ENCODE assay signal across 11 cellular contexts in genomic region chr14:55136868-55137785, GRCh38. TPM values are rescaled to one million over a fixed set of nuclear protein-coding genes. Genes with fewer than 3 reads are reported as not detected.
DNase-seq lines count a peak whose midpoint lies in the region; TF ChIP-seq lines count a peak whose summit lies in the region.
"Had no signal": no experiment of that assay in that cellular context is flagged by ENCODE, and none has a peak within 500 bp of the region (broad histone marks: within the 10 kb centered on the region; RNA-seq: fewer than 3 reads in every experiment).

No MANE protein-coding gene starts in this region.

- peaks cover 63% of the 10 kb centered on the region for H4K20me1 ChIP-seq in hepatocyte (ENCODE audit: insufficient read depth, poor library complexity, severe bottlenecking)

- peaks cover 8 to 40% (median 13%) of the 10 kb centered on the region in 3 donors for H3K36me3 Mint-ChIP-seq in CD8-positive, alpha-beta memory T cell

- 78% methylated on average over 12 of the region's 12 CpGs for WGBS in hepatocyte (ENCODE audit: low lambda C conversion rate, missing lambda C conversion rate)

- peaks cover 69% of the 10 kb centered on the region for H3K79me2 ChIP-seq in hepatocyte

- peak; percentile 83 for DNase-seq in COLO829 (ENCODE audit: low spot score)
- peak; percentile 93 to 97 for DNase-seq in cardiac fibroblast (ENCODE audit: low read depth in 2 of 2)
- no peak for DNase-seq in hepatocyte (ENCODE audit: low spot score)
- peak; percentile 83 for DNase-seq in retinal pigment epithelial cell (ENCODE audit: low read depth)
- DNase-seq in GM19240 (ENCODE audit: insufficient read length, low spot score) = no peak
- no peak for DNase-seq in CD8-positive, alpha-beta memory T cell
- no peak for DNase-seq in GDM1 (lab: John Stamatoyannopoulos, UW)
- no peak for DNase-seq in activated CD4-positive, CD25-positive, alpha-beta regulatory T cell treated with anti-CD3 and anti-CD28 coated beads, Interleukin-2, amount 50 U/mL, for 72 hours
- DNase-seq: activated CD4-positive, alpha-beta T cell treated with anti-CD3 and anti-CD28 coated beads, Interleukin-2, amount 10 ng/mL, durations not matched to agents 7 days and 5 days; COR-L47 had no signal

- CTCF ChIA-PET in CD8-positive, alpha-beta memory T cell (lab: Charles Lee) = interaction anchor here (0.9 to 1.5 kb wide), 3 partner anchors 23 to 108 kb away, joined by 3 to 8 read pairs (median 3); no protein-coding TSS in a partner anchor

- H3K4me1 Mint-ChIP-seq in CD8-positive, alpha-beta memory T cell = peaks cover 0 to 12% (median 6%) of the 10 kb centered on the region in 3 donors

- H2AFZ ChIP-seq in hepatocyte = no peak overlapping the region

- no peaks in the 10 kb centered on the region for H3K27me3 ChIP-seq in hepatocyte
- H3K27me3 ChIP-seq in CD8-positive, alpha-beta memory T cell (ENCODE audit: insufficient read depth, low read length, poor library complexity, severe bottlenecking) = no peaks in the 10 kb centered on the region

- peak overlapping the region; percentile 41 for H3K27ac ChIP-seq in hepatocyte
- no peak overlapping the region for H3K27ac ChIP-seq in CD8-positive, alpha-beta memory T cell (ENCODE audit: low read depth, low read length)
- H3K27ac ChIP-seq: HL-60 had no signal

- peak overlapping the region in 1 of 8 donors; percentile 59 for H3K27ac Mint-ChIP-seq in CD8-positive, alpha-beta memory T cell
- H3K27ac Mint-ChIP-seq: activated CD4-positive, alpha-beta T cell treated with anti-CD3 and anti-CD28 coated beads, Interleukin-2, amount 10 ng/mL, durations not matched to agents 7 days and 5 days had no signal

- no peaks in the 10 kb centered on the region for H3K9me3 Mint-ChIP-seq in CD8-positive, alpha-beta memory T cell
- H3K9me3 Mint-ChIP-seq: activated CD4-positive, alpha-beta T cell treated with anti-CD3 and anti-CD28 coated beads, Interleukin-2, amount 10 ng/mL, durations not matched to agents 7 days and 5 days had no signal

- no peak overlapping the region for H3K4me3 Mint-ChIP-seq in CD8-positive, alpha-beta memory T cell
- H3K4me3 Mint-ChIP-seq: activated CD4-positive, alpha-beta T cell treated with anti-CD3 and anti-CD28 coated beads, Interleukin-2, amount 10 ng/mL, durations not matched to agents 7 days and 5 days had no signal

- H3K27me3 Mint-ChIP-seq in CD8-positive, alpha-beta memory T cell = no peaks in the 10 kb centered on the region
- H3K27me3 Mint-ChIP-seq: activated CD4-positive, alpha-beta T cell treated with anti-CD3 and anti-CD28 coated beads, Interleukin-2, amount 10 ng/mL, durations not matched to agents 7 days and 5 days had no signal

- H3K4me3 ChIP-seq in cardiac fibroblast (replicated peaks in 1 of 2; ENCODE audit: low read depth in 2 of 2, low read length in 2 of 2) = peak overlapping the region in 1 of 2 donors; percentile 11
- no peak overlapping the region for H3K4me3 ChIP-seq in hepatocyte
- H3K4me3 ChIP-seq in retinal pigment epithelial cell (ENCODE audit: low read length) = no peak overlapping the region
- no peak overlapping the region for H3K4me3 ChIP-seq in CD8-positive, alpha-beta memory T cell (ENCODE audit: low read length)

- H3K4me1 ChIP-seq in hepatocyte (ENCODE audit: insufficient read depth) = peaks cover 4% of the 10 kb centered on the region
- H3K4me1 ChIP-seq in CD8-positive, alpha-beta memory T cell (ENCODE audit: insufficient read depth, low read length) = no peaks in the 10 kb centered on the region

- peaks cover 4% of the 10 kb centered on the region for H3K36me3 ChIP-seq in hepatocyte (replicated peaks; ENCODE audit: insufficient read depth, low read depth)
- H3K36me3 ChIP-seq in CD8-positive, alpha-beta memory T cell (ENCODE audit: insufficient read depth, low read length) = no peaks in the 10 kb centered on the region

- POLR2A ChIA-PET in CD8-positive, alpha-beta memory T cell (lab: Charles Lee) = no interaction called here

- peak; percentile 45 for TF ChIP-seq CTCF in cardiac fibroblast (IDR thresholded peaks at IDR 0.05; ENCODE audit: low read depth, low read length)
- no peak for TF ChIP-seq CTCF in hepatocyte (IDR thresholded peaks at IDR 0.05; ENCODE audit: poor library complexity)
- no peak for TF ChIP-seq CTCF in retinal pigment epithelial cell (conservative IDR thresholded peaks at IDR 0.05; ENCODE audit: low read depth, low read length)

- H3K4me2 ChIP-seq in hepatocyte = peak overlapping the region; percentile 83

- H3K9me3 ChIP-seq in hepatocyte (ENCODE audit: low read depth) = no peaks in the 10 kb centered on the region
- H3K9me3 ChIP-seq in CD8-positive, alpha-beta memory T cell (ENCODE audit: low read length) = no peaks in the 10 kb centered on the region

- H3K9me2 ChIP-seq in hepatocyte (replicated peaks; ENCODE audit: insufficient read depth) = no peaks in the 10 kb centered on the region

RNA-seq across cellular contexts. Expression of gene LGALS3, which starts 8.1 kb away (rescaled TPM):
- 461 and 534 TPM in 2 replicates for total RNA-seq in hepatocyte
- polyA plus RNA-seq in hepatocyte = 690 and 766 TPM in 2 replicates
- 10 to 100 TPM; 54.5 to 55.1 TPM for total RNA-seq in CD8-positive, alpha-beta memory T cell
- polyA plus RNA-seq in CD8-positive, alpha-beta memory T cell = 78.0 TPM

RNA-seq across cellular contexts. Expression of gene DLGAP5, which starts 54.3 kb away (rescaled TPM):
- 10.0 and 10.8 TPM in 2 replicates for total RNA-seq in hepatocyte
- 4.1 and 7.7 TPM in 2 replicates for polyA plus RNA-seq in hepatocyte
- total RNA-seq in CD8-positive, alpha-beta memory T cell = 10 to 100 TPM; 36.0 to 38.8 TPM
- polyA plus RNA-seq in CD8-positive, alpha-beta memory T cell = 0.21 TPM

Comparison
In these comparisons a context has a peak if more than half of its experiments do, and no peak if none do; other contexts are left out.
1. DNase-seq: peak in COLO829 (single experiment), cardiac fibroblast (2 of 2) and retinal pigment epithelial cell (single experiment); none in hepatocyte (single experiment), GM19240 (single experiment), CD8-positive, alpha-beta memory T cell (0 of 5), GDM1 (single experiment) and activated CD4-positive, CD25-positive, alpha-beta regulatory T cell treated with anti-CD3 and anti-CD28 coated beads, Interleukin-2, amount 50 U/mL, for 72 hours (single experiment).